ENCODE assay signal across 9 cellular contexts in genomic region chr9:76634356-76635054, GRCh38.
A peak's percentile ranks its signal among the peaks of the same experiment; 100 is the strongest.
DNase-seq lines count a peak whose midpoint lies in the region; ATAC-seq and TF ChIP-seq lines count a peak whose summit lies in the region.
"Had no signal": no experiment of that assay in that cellular context is flagged by ENCODE, and none has a peak within 500 bp of the region (broad histone marks: within the 10 kb centered on the region; RNA-seq: fewer than 3 reads in every experiment).

No MANE protein-coding gene starts in this region.

- H3K9me3 Mint-ChIP-seq in naive thymus-derived CD4-positive, alpha-beta T cell: peaks cover 0 to 3% (median 0%) of the 10 kb centered on the region in 11 donors

- intact Hi-C loops in lower leg skin (cut with DNase I; ENCODE audit: low total_unique reads): no loop called here
- intact Hi-C loops in naive thymus-derived CD4-positive, alpha-beta T cell (cut with micrococcal nuclease): no loop called here

- TF ChIP-seq POLR2A in lower leg skin (IDR thresholded peaks at IDR 0.05): no peak

- ATAC-seq in HG02884 (IDR thresholded peaks at IDR 0.05; ENCODE audit: unreplicated experiment): peak; percentile 68
- ATAC-seq in naive thymus-derived CD4-positive, alpha-beta T cell: no peak

- WGBS in hepatocyte (ENCODE audit: low lambda C conversion rate, missing lambda C conversion rate): 79% methylated on average over 1 of the region's 1 CpG
- 98 to 100% methylated on average over 1 of the region's 1 CpG for WGBS in lower leg skin, 2 donors

- peaks cover 0 to 2% (median 0%) of the 10 kb centered on the region in 5 donors for H3K36me3 Mint-ChIP-seq in naive thymus-derived CD4-positive, alpha-beta T cell

- H3K79me2 ChIP-seq in hepatocyte: no peaks in the 10 kb centered on the region

- H3K4me3 ChIP-seq in SJSA1 (no peak overlapping the region), hepatocyte (no peak overlapping the region), lower leg skin (ENCODE audit: low read depth, poor library complexity, severe bottlenecking) (no peak overlapping the region)
- no peak overlapping the region for H3K4me3 ChIP-seq in naive thymus-derived CD4-positive, alpha-beta T cell (ENCODE audit: low read length)

- CTCF ChIA-PET in naive thymus-derived CD4-positive, alpha-beta T cell (lab: Charles Lee): no interaction called here

- peak; percentile 73 for DNase-seq in EH (ENCODE audit: low read depth)
- DNase-seq in SJSA1 (ENCODE audit: low read depth in 1 of 2, low spot score in 2 of 2): peak in 1 of 2 experiments; percentile 14
- DNase-seq in hepatocyte (ENCODE audit: low spot score): peak; percentile 38
- DNase-seq in NCI-H526 (lab: John Stamatoyannopoulos, UW): no peak
- DNase-seq in lower leg skin (ENCODE audit: low spot score in 2 of 2): no peak
- no peak for DNase-seq in dedifferentiated amniotic fluid mesenchymal stem cell (ENCODE audit: extremely low spot score)
- no peak for DNase-seq in naive thymus-derived CD4-positive, alpha-beta T cell
- DNase-seq: activated T-cell treated with anti-CD3 and anti-CD28 coated beads, Interleukin-2, amount 50 U/mL, for 1 hour had no signal

- H3K27me3 Mint-ChIP-seq in naive thymus-derived CD4-positive, alpha-beta T cell: peaks cover 0 to 7% (median 2%) of the 10 kb centered on the region in 5 donors

- H4K20me1 ChIP-seq in hepatocyte (ENCODE audit: insufficient read depth, poor library complexity, severe bottlenecking): no peaks in the 10 kb centered on the region

- H3K4me1 ChIP-seq in SJSA1 (replicated peaks): peaks cover 32% of the 10 kb centered on the region
- H3K4me1 ChIP-seq in hepatocyte (ENCODE audit: insufficient read depth): no peaks in the 10 kb centered on the region
- peaks cover 5 to 10% of the 10 kb centered on the region in 2 donors for H3K4me1 ChIP-seq in naive thymus-derived CD4-positive, alpha-beta T cell (ENCODE audit: control insufficient read depth in 2 of 2, insufficient read depth in 2 of 2, low read length in 2 of 2)

- no peak overlapping the region for H3K4me2 ChIP-seq in hepatocyte

- H2AFZ ChIP-seq in hepatocyte: no peak overlapping the region

- no peaks in the 10 kb centered on the region for H3K9me3 ChIP-seq in SJSA1 (replicated peaks)
- H3K9me3 ChIP-seq in hepatocyte (ENCODE audit: low read depth): no peaks in the 10 kb centered on the region
- no peaks in the 10 kb centered on the region for H3K9me3 ChIP-seq in naive thymus-derived CD4-positive, alpha-beta T cell (ENCODE audit: control insufficient read depth in 2 of 3, low read length in 3 of 3)

- H3K4me3 Mint-ChIP-seq in naive thymus-derived CD4-positive, alpha-beta T cell: no peak overlapping the region

- H3K27ac Mint-ChIP-seq in naive thymus-derived CD4-positive, alpha-beta T cell: no peak overlapping the region

- H3K9me2 ChIP-seq in hepatocyte (replicated peaks; ENCODE audit: insufficient read depth): no peaks in the 10 kb centered on the region

- H3K27ac ChIP-seq in SJSA1: 0 out of 2 replicates have a peak overlapping the region, but pooled peaks have one; percentile 3
- H3K27ac ChIP-seq in hepatocyte: peak overlapping the region; percentile 18
- H3K27ac ChIP-seq in naive thymus-derived CD4-positive, alpha-beta T cell (ENCODE audit: low read depth, low read length): no peak overlapping the region

- POLR2A ChIA-PET in naive thymus-derived CD4-positive, alpha-beta T cell (lab: Charles Lee): interaction anchor here (0.5 kb wide), 1 partner anchor 40 kb away, joined by 3 read pairs; no protein-coding TSS in a partner anchor

- H3K27me3 ChIP-seq in SJSA1 (replicated peaks) (no peaks in the 10 kb centered on the region), hepatocyte (no peaks in the 10 kb centered on the region)
- no peaks in the 10 kb centered on the region for H3K27me3 ChIP-seq in naive thymus-derived CD4-positive, alpha-beta T cell (ENCODE audit: control insufficient read depth in 2 of 2, insufficient read depth in 2 of 2, low read length in 2 of 2)

- peaks cover 7 to 20% (median 13%) of the 10 kb centered on the region in 7 donors for H3K4me1 Mint-ChIP-seq in naive thymus-derived CD4-positive, alpha-beta T cell

- TF ChIP-seq CTCF in hepatocyte (IDR thresholded peaks at IDR 0.05; ENCODE audit: poor library complexity) (no peak), lower leg skin (IDR thresholded peaks at IDR 0.05) (no peak)

- H3K36me3 ChIP-seq in SJSA1: no peaks in the 10 kb centered on the region
- H3K36me3 ChIP-seq in hepatocyte (replicated peaks; ENCODE audit: insufficient read depth, low read depth): no peaks in the 10 kb centered on the region
- no peaks in the 10 kb centered on the region for H3K36me3 ChIP-seq in naive thymus-derived CD4-positive, alpha-beta T cell (ENCODE audit: control insufficient read depth in 2 of 3, insufficient read depth in 3 of 3, low read length in 3 of 3)

Comparison
In these comparisons a context has a peak if more than half of its experiments do, and no peak if none do; other contexts are left out.
1. DNase-seq: peak in EH (single experiment) and hepatocyte (single experiment); none in NCI-H526 (0 of 2), lower leg skin (0 of 2), dedifferentiated amniotic fluid mesenchymal stem cell (single experiment) and naive thymus-derived CD4-positive, alpha-beta T cell (0 of 9).